21 cellular contexts compared by ENCODE assay signal in genomic region chr3:38457111-38458003, GRCh38. TPM values are rescaled to one million over a fixed set of nuclear protein-coding genes. Genes with fewer than 3 reads are reported as not detected.
DNase-seq lines count a peak whose midpoint lies in the region; ATAC-seq, FAIRE-seq and TF ChIP-seq lines count a peak whose summit lies in the region.
"Had no signal": no experiment of that assay in that cellular context is flagged by ENCODE, and none has a peak within 500 bp of the region (broad histone marks: within the 10 kb centered on the region; RNA-seq: fewer than 3 reads in every experiment).

No MANE protein-coding gene starts in this region.

- H3K36me3 ChIP-seq in Karpas-422 (ENCODE audit: insufficient read depth, low read length): no peaks in the 10 kb centered on the region
- no peaks in the 10 kb centered on the region for H3K36me3 ChIP-seq in naive thymus-derived CD4-positive, alpha-beta T cell (ENCODE audit: control insufficient read depth in 2 of 3, insufficient read depth in 3 of 3, low read length in 3 of 3)
- H3K36me3 ChIP-seq: SJSA1, spleen had no signal

- ATAC-seq in A549: no peak
- ATAC-seq in naive thymus-derived CD4-positive, alpha-beta T cell: no peak
- ATAC-seq: activated naive CD4-positive, alpha-beta T cell treated with anti-CD3 and anti-CD28 coated beads, Interleukin-2, amount 50 U/mL, for 72 hours had no signal

- H3K27ac ChIP-seq in A549 (no peak overlapping the region), Karpas-422 (ENCODE audit: low read length) (no peak overlapping the region)
- no peak overlapping the region for H3K27ac ChIP-seq in naive thymus-derived CD4-positive, alpha-beta T cell (ENCODE audit: low read depth, low read length)
- H3K27ac ChIP-seq: HL-60, SJSA1, spleen had no signal

- peaks cover 65% of the 10 kb centered on the region for H3K4me1 Mint-ChIP-seq in brain
- H3K4me1 Mint-ChIP-seq in naive thymus-derived CD4-positive, alpha-beta T cell: peaks cover 7 to 40% (median 23%) of the 10 kb centered on the region in 7 donors

- intact Hi-C loops in naive thymus-derived CD4-positive, alpha-beta T cell (cut with micrococcal nuclease): no loop called here

- H3K9me2 ChIP-seq in Karpas-422 (replicated peaks; ENCODE audit: insufficient read depth, low read length): no peaks in the 10 kb centered on the region

- H3K4me3 ChIP-seq in A549: no peak overlapping the region
- no peak overlapping the region for H3K4me3 ChIP-seq in Karpas-422 (ENCODE audit: low read length)
- H3K4me3 ChIP-seq in naive thymus-derived CD4-positive, alpha-beta T cell (ENCODE audit: low read length): no peak overlapping the region
- H3K4me3 ChIP-seq: SJSA1, spleen had no signal

- peaks cover under 1% of the 10 kb centered on the region; the same call in 1 of the 2 replicates for H3K27me3 ChIP-seq in Karpas-422 (ENCODE audit: low read length)
- H3K27me3 ChIP-seq in naive thymus-derived CD4-positive, alpha-beta T cell (ENCODE audit: control insufficient read depth in 2 of 2, insufficient read depth in 2 of 2, low read length in 2 of 2): no peaks in the 10 kb centered on the region
- H3K27me3 ChIP-seq: SJSA1 had no signal

- TF ChIP-seq CTCF in A549 (IDR thresholded peaks at IDR 0.05): no peak
- TF ChIP-seq CTCF in brain (conservative IDR thresholded peaks at IDR 0.05): no peak

- no peaks in the 10 kb centered on the region for H3K9me3 ChIP-seq in A549
- no peaks in the 10 kb centered on the region for H3K9me3 ChIP-seq in Karpas-422 (ENCODE audit: low read length)
- no peaks in the 10 kb centered on the region for H3K9me3 ChIP-seq in naive thymus-derived CD4-positive, alpha-beta T cell (ENCODE audit: control insufficient read depth in 2 of 3, low read length in 3 of 3)
- H3K9me3 ChIP-seq: spleen had no signal

- no peak overlapping the region for H3K9ac ChIP-seq in Karpas-422 (ENCODE audit: low read length)

- H3K36me3 Mint-ChIP-seq in brain: peaks cover 43% of the 10 kb centered on the region
- H3K36me3 Mint-ChIP-seq in naive thymus-derived CD4-positive, alpha-beta T cell: peaks cover 0 to 3% (median 0%) of the 10 kb centered on the region in 5 donors

- FAIRE-seq in A549 (lab: Jason Lieb, UNC): no peak

- H3K9me3 Mint-ChIP-seq in brain: peaks cover 2 to 8% (median 5%) of the 10 kb centered on the region in 5 experiments
- no peaks in the 10 kb centered on the region for H3K9me3 Mint-ChIP-seq in naive thymus-derived CD4-positive, alpha-beta T cell
- H3K9me3 Mint-ChIP-seq: activated CD4-positive, alpha-beta T cell treated with anti-CD3 and anti-CD28 coated beads, Interleukin-2, amount 10 ng/mL, durations not matched to agents 24 days and 14 days; activated naive CD4-positive, alpha-beta T cell treated with anti-CD3 and anti-CD28 coated beads, Interleukin-2, amount 50 U/mL, for 72 hours had no signal

- H3K79me2 ChIP-seq in Karpas-422 (ENCODE audit: low read length): no peaks in the 10 kb centered on the region

- H3K4me1 ChIP-seq in A549 (peaks cover 9% of the 10 kb centered on the region; the same call in 2 of the 3 replicates), Karpas-422 (ENCODE audit: low read length) (peaks cover 23% of the 10 kb centered on the region)
- peaks cover 5 to 12% of the 10 kb centered on the region in 2 donors for H3K4me1 ChIP-seq in naive thymus-derived CD4-positive, alpha-beta T cell (ENCODE audit: control insufficient read depth in 2 of 2, insufficient read depth in 2 of 2, low read length in 2 of 2)

- H3K4me3 Mint-ChIP-seq in brain: peak overlapping the region in 4 of 5 experiments; percentile 54 to 100 (median 99)
- H3K4me3 Mint-ChIP-seq in naive thymus-derived CD4-positive, alpha-beta T cell: peak overlapping the region in 6 of 10 donors; percentile 13 to 90 (median 36)

- DNase-seq in A549 (ENCODE audit: low read depth in 1 of 2, low spot score in 1 of 2) (peak in 1 of 2 experiments; percentile 7), Karpas-422 (peak; percentile 21), cerebellar cortex (ENCODE audit: low spot score) (no peak), NCI-H2107 treated with DMSO at 0.1 percent for 48 hours (lab: John Stamatoyannopoulos, UW; ENCODE audit: unreplicated experiment) (no peak), DMS53 (lab: John Stamatoyannopoulos, UW) (no peak), cortex of kidney (lab: John Stamatoyannopoulos, UW) (no peak)
- DNase-seq in naive thymus-derived CD4-positive, alpha-beta T cell: no peak
- DNase-seq: ACHN; activated CD4-positive, alpha-beta T cell treated with anti-CD3 and anti-CD28 coated beads, Interleukin-2, amount 10 ng/mL, durations not matched to agents 24 days and 14 days; activated T-cell treated with anti-CD3 and anti-CD28 coated beads, Interleukin-2, amount 50 U/mL, for 1 hour; COR-L47; islet precursor cell; NCI-H1694; NCI-H524; occipital lobe; spleen; stimulated activated naive CD4-positive, alpha-beta T cell had no signal

- H3K4me2 ChIP-seq in A549: no peak overlapping the region
- H3K4me2 ChIP-seq in Karpas-422 (ENCODE audit: low read depth, low read length, poor library complexity, severe bottlenecking): no peak overlapping the region

- POLR2A ChIA-PET in A549 (lab: Yijun Ruan, JAX): no interaction called here
- POLR2A ChIA-PET in naive thymus-derived CD4-positive, alpha-beta T cell (lab: Charles Lee): interaction anchor here (1.1 kb wide), 1 partner anchor 19 kb away, joined by 4 read pairs; no protein-coding TSS in a partner anchor

- TF ChIP-seq POLR2A in A549 (IDR thresholded peaks at IDR 0.05; ENCODE audit: low read length): no peak

- peak overlapping the region in 2 of 5 experiments; percentile 93 to 99 for H3K27ac Mint-ChIP-seq in brain
- H3K27ac Mint-ChIP-seq in naive thymus-derived CD4-positive, alpha-beta T cell: no peak overlapping the region
- H3K27ac Mint-ChIP-seq: activated CD4-positive, alpha-beta T cell treated with anti-CD3 and anti-CD28 coated beads, Interleukin-2, amount 10 ng/mL, durations not matched to agents 24 days and 14 days; activated naive CD4-positive, alpha-beta T cell treated with anti-CD3 and anti-CD28 coated beads, Interleukin-2, amount 50 U/mL, for 72 hours had no signal

- CTCF ChIA-PET in A549 (lab: Yijun Ruan, JAX): interaction anchor here (1.7 to 3.9 kb wide), 3 partner anchors 23 to 111 kb away, joined by 4 to 22 read pairs (median 7); partner anchors contain the start of gene XYLB
- CTCF ChIA-PET in naive thymus-derived CD4-positive, alpha-beta T cell (lab: Charles Lee): interaction anchor here (1.4 kb wide), 1 partner anchor 22 kb away, joined by 4 read pairs; no protein-coding TSS in a partner anchor

- TF ChIP-seq RAD21 in A549 (conservative IDR thresholded peaks at IDR 0.05 in 1 of 2, IDR thresholded peaks at IDR 0.05 in 1 of 2): no peak

- peaks cover 26% of the 10 kb centered on the region; the same call in 1 of the 2 replicates for H4K20me1 ChIP-seq in Karpas-422 (ENCODE audit: insufficient read depth, low read depth, low read length)

- 89% methylated on average over 6 of the region's 9 CpGs for WGBS in A549 (ENCODE audit: missing lambda C conversion rate)

- no peak overlapping the region for H2AFZ ChIP-seq in Karpas-422 (ENCODE audit: low read length)

- peaks cover 4% of the 10 kb centered on the region for H3K27me3 Mint-ChIP-seq in brain
- peaks cover 0 to 10% (median 0%) of the 10 kb centered on the region in 5 donors for H3K27me3 Mint-ChIP-seq in naive thymus-derived CD4-positive, alpha-beta T cell

- no peak for TF ChIP-seq EP300 in A549 (IDR thresholded peaks at IDR 0.05)

TF ChIP-seq in A549, 52 proteins besides CTCF, POLR2A, EP300 and RAD21:
- no peak for TF ChIP-seq ELK1 (IDR thresholded peaks at IDR 0.05; ENCODE audit: low read depth, low read length)
- TF ChIP-seq MAFK (IDR thresholded peaks at IDR 0.05; ENCODE audit: partially characterized antibody): peak; percentile 54

RNA-seq across cellular contexts. Expression of gene ACVR2B, which starts 3.7 kb away (rescaled TPM):
- polyA plus RNA-seq in A549 (2011; rRNA removed) (2.8 and 3.5 TPM in 2 replicates), A549 (2017; fragmentation: RNase III; extraction: RNeasy Plus Mini Kit Qiagen cat#74134 plus additional on column Dnase treatment) (1.2 to 1.3 TPM (median 1.2 TPM) in 3 replicates), brain (ENCODE audit: insufficient read depth, low read depth, low replicate concordance) (1.8 TPM)
- polyA plus RNA-seq in A549 (2012; cell fraction: cytosol; rRNA removed): 1.5 and 2.0 TPM in 2 replicates
- polyA plus RNA-seq in A549 (2012; cell fraction: nucleus; rRNA removed): 3.0 and 3.1 TPM in 2 replicates
- 15.0 and 18.1 TPM in 2 replicates for polyA minus RNA-seq in A549 (2011; rRNA and poly(A)+ RNA removed)
- 2.4 and 3.5 TPM in 2 replicates for total RNA-seq in Karpas-422 (2014; rRNA removed; shearing (Covaris generic); ENCODE audit: low replicate concordance)
- total RNA-seq in naive thymus-derived CD4-positive, alpha-beta T cell: 10 to 100 TPM in 2 of 5 experiments, 1 to 10 TPM in 3; 3.8 to 14.0 (median 8.3) TPM
- 1 to 10 TPM in 1 of 2 donors, under 1 TPM in 1; 0.71 to 1.7 TPM for polyA plus RNA-seq in naive thymus-derived CD4-positive, alpha-beta T cell

RNA-seq across cellular contexts. Expression of gene EXOG, which starts 38.8 kb away (rescaled TPM):
- polyA plus RNA-seq in A549 (2011; rRNA removed) (16.6 and 17.1 TPM in 2 replicates), A549 (2017; fragmentation: RNase III; extraction: RNeasy Plus Mini Kit Qiagen cat#74134 plus additional on column Dnase treatment) (11.2 to 16.0 TPM (median 12.9 TPM) in 3 replicates), brain (ENCODE audit: insufficient read depth, low read depth, low replicate concordance) (8.3 TPM)
- 3.9 and 4.0 TPM in 2 replicates for polyA plus RNA-seq in A549 (2012; cell fraction: cytosol; rRNA removed)
- 4.4 and 10.4 TPM in 2 replicates for polyA plus RNA-seq in A549 (2012; cell fraction: nucleus; rRNA removed)
- 6.1 TPM in 2 replicates for polyA minus RNA-seq in A549 (2011; rRNA and poly(A)+ RNA removed)
- total RNA-seq in Karpas-422 (2014; rRNA removed; shearing (Covaris generic); ENCODE audit: low replicate concordance): 21.4 and 33.2 TPM in 2 replicates
- total RNA-seq in naive thymus-derived CD4-positive, alpha-beta T cell: 10 to 100 TPM; 20.4 to 31.0 (median 21.3) TPM
- 1 to 10 TPM; 6.1 to 6.6 TPM for polyA plus RNA-seq in naive thymus-derived CD4-positive, alpha-beta T cell
